In genomic region chr6:11343963-11344714, GRCh38 we compare ENCODE assay signal across 13 cellular contexts.
DNase-seq lines count a peak whose midpoint lies in the region; ATAC-seq, FAIRE-seq and TF ChIP-seq lines count a peak whose summit lies in the region.
"Had no signal": no experiment of that assay in that cellular context is flagged by ENCODE, and none has a peak within 500 bp of the region (broad histone marks: within the 10 kb centered on the region; RNA-seq: fewer than 3 reads in every experiment).

No MANE protein-coding gene starts in this region.

- H3K23ac ChIP-seq in H1 (ENCODE audit: insufficient read length): no peak overlapping the region

- no peak overlapping the region for H3K18ac ChIP-seq in H1 (ENCODE audit: extremely low read depth, low read length)

- no peak for DNase-seq in CD8-positive, alpha-beta T cell
- DNase-seq in HT-29 (ENCODE audit: low spot score) (peak; percentile 90), H1 (ENCODE audit: low read depth in 1 of 2, low spot score in 2 of 2) (no peak), natural killer cell (no peak), DMS153 treated with DMSO at 0.1 percent for 48 hours (lab: John Stamatoyannopoulos, UW; ENCODE audit: unreplicated experiment) (no peak), pons (ENCODE audit: low spot score) (no peak), islet precursor cell (no peak)
- no peak for DNase-seq in activated CD4-positive, CD25-positive, alpha-beta regulatory T cell treated with anti-CD3 and anti-CD28 coated beads, Interleukin-2, amount 50 U/mL, for 72 hours
- DNase-seq: NCI-H2171 treated with DMSO at 0.1 percent for 48 hours had no signal

- no peaks in the 10 kb centered on the region for H3K9me3 ChIP-seq in CD8-positive, alpha-beta T cell (ENCODE audit: low read length)
- H3K9me3 ChIP-seq in H1 (ENCODE audit: insufficient read depth in 2 of 2, low read depth in 1 of 2, low read length in 1 of 2): no peaks in the 10 kb centered on the region

- H2BK120ac ChIP-seq in H1 (replicated peaks; ENCODE audit: low read depth, low read length): no peak overlapping the region

- no peak overlapping the region for H3K4me3 Mint-ChIP-seq in CD8-positive, alpha-beta T cell
- no peak overlapping the region for H3K4me3 Mint-ChIP-seq in natural killer cell
- H3K4me3 Mint-ChIP-seq: brain; nephron; T-helper 2 cell treated with Interferon-gamma antibody and Interleukin-4, amounts not matched to agents 5 μg/mL and 100 μg/mL, for 36 hours had no signal

- H2BK20ac ChIP-seq in H1 (ENCODE audit: low read length): peak overlapping the region; percentile 23; the same call in 1 of the 2 replicates

- no peak overlapping the region for H4K8ac ChIP-seq in H1 (ENCODE audit: extremely low read depth, insufficient read depth, low read length)

- no peaks in the 10 kb centered on the region for H3K27me3 ChIP-seq in CD8-positive, alpha-beta T cell (ENCODE audit: insufficient read depth, low read length)
- H3K27me3 ChIP-seq in H1 (replicated peaks in 1 of 4; ENCODE audit: control insufficient read depth in 3 of 4, extremely low read depth in 1 of 4, insufficient read depth in 3 of 4, low read length in 3 of 4): no peaks in the 10 kb centered on the region

- H3K79me2 ChIP-seq in H1 (ENCODE audit: control insufficient read depth in 1 of 2, insufficient read depth in 2 of 2, low read length in 2 of 2): no peaks in the 10 kb centered on the region

- no peaks in the 10 kb centered on the region for H3K79me1 ChIP-seq in H1 (ENCODE audit: low read depth, low read length)

- no peak overlapping the region for H3K9ac ChIP-seq in H1 (replicated peaks in 1 of 4; ENCODE audit: extremely low read depth in 1 of 4, low read depth in 3 of 4, low read length in 3 of 4)
- H3K9ac ChIP-seq: KMS-11 had no signal

- FAIRE-seq in H1 (lab: Jason Lieb, UNC): no peak

- peaks cover 69% of the 10 kb centered on the region for H3K4me1 Mint-ChIP-seq in CD8-positive, alpha-beta T cell (ENCODE audit: low read depth)
- peaks cover 83 to 89% of the 10 kb centered on the region in 2 donors for H3K4me1 Mint-ChIP-seq in natural killer cell
- H3K4me1 Mint-ChIP-seq: brain had no signal

- no peak for ATAC-seq in CD8-positive, alpha-beta T cell
- ATAC-seq in natural killer cell: peak in 1 of 3 donors; percentile 44

- WGBS in H1 (ENCODE audit: extremely low coverage in 1 of 2, insufficient coverage in 1 of 2, insufficient read length in 1 of 2, insufficient replicate concordance in 2 of 2, low coverage in 1 of 2, low lambda C conversion rate in 2 of 2, missing lambda C conversion rate in 1 of 2), 2 experiments: 93% methylated on average over 6 of the region's 6 CpGs; no CpG with 5 or more reads in 1 of the 2 experiments

- H4K5ac ChIP-seq in H1 (ENCODE audit: insufficient read length, low read depth, low read length): no peak overlapping the region

- H3K9me3 Mint-ChIP-seq in CD8-positive, alpha-beta T cell: peaks cover 4% of the 10 kb centered on the region
- H3K9me3 Mint-ChIP-seq in natural killer cell: no peaks in the 10 kb centered on the region

- H3K14ac ChIP-seq in H1 (ENCODE audit: insufficient read length): no peak overlapping the region

- H3K23me2 ChIP-seq in H1 (ENCODE audit: low read depth, low read length): no peaks in the 10 kb centered on the region

- H3K27ac Mint-ChIP-seq in CD8-positive, alpha-beta T cell: peak overlapping the region; percentile 38
- peak overlapping the region; percentile 21 to 50 for H3K27ac Mint-ChIP-seq in natural killer cell
- H3K27ac Mint-ChIP-seq: brain; T-helper 2 cell treated with Interferon-gamma antibody and Interleukin-4, amounts not matched to agents 5 μg/mL and 100 μg/mL, for 36 hours had no signal

- no peak overlapping the region for H3K4me3 ChIP-seq in CD8-positive, alpha-beta T cell (ENCODE audit: low read depth, low read length)
- H3K4me3 ChIP-seq in H1 (ENCODE audit: extremely low read depth in 1 of 4, insufficient read depth in 2 of 4, low read depth in 3 of 4, low read length in 4 of 4): no peak overlapping the region

- no peak overlapping the region for H3K4ac ChIP-seq in H1 (replicated peaks; ENCODE audit: insufficient read length, low read depth, low read length)

- no peaks in the 10 kb centered on the region for H3K27me3 Mint-ChIP-seq in CD8-positive, alpha-beta T cell (ENCODE audit: low read depth)
- H3K27me3 Mint-ChIP-seq in natural killer cell (ENCODE audit: low read depth in 2 of 2): no peaks in the 10 kb centered on the region

- no peak overlapping the region for H2AFZ ChIP-seq in H1 (ENCODE audit: low read length)

- no peaks in the 10 kb centered on the region for H4K20me1 ChIP-seq in H1 (replicated peaks in 1 of 2; ENCODE audit: control insufficient read depth in 1 of 2, insufficient read depth in 2 of 2, low read length in 2 of 2)

- no peak for TF ChIP-seq CTCF in CD8-positive, alpha-beta T cell (IDR thresholded peaks at IDR 0.05)
- TF ChIP-seq CTCF in H1 (IDR thresholded peaks at IDR 0.05; ENCODE audit: control extremely low read depth in 1 of 3, insufficient read depth in 1 of 3, low read depth in 1 of 3, low read length in 3 of 3) (no peak), natural killer cell (IDR thresholded peaks at IDR 0.05) (no peak)

- CTCF ChIA-PET in CD8-positive, alpha-beta T cell (lab: Charles Lee): no interaction called here
- CTCF ChIA-PET in H1 (lab: Charles Lee; ENCODE audit: partially characterized antibody): interaction anchor here (1.1 kb wide), 1 partner anchor 27 kb away, joined by 3 read pairs; no protein-coding TSS in a partner anchor

- peaks cover 67% of the 10 kb centered on the region for H3K36me3 Mint-ChIP-seq in CD8-positive, alpha-beta T cell
- H3K36me3 Mint-ChIP-seq in natural killer cell: peaks cover 11% of the 10 kb centered on the region
- H3K36me3 Mint-ChIP-seq: brain had no signal

- no peak for TF ChIP-seq RAD21 in H1 (IDR thresholded peaks at IDR 0.05 in 1 of 2, conservative IDR thresholded peaks at IDR 0.05 in 1 of 2; ENCODE audit: low read depth in 2 of 2, low read length in 2 of 2)

- POLR2A ChIA-PET in CD8-positive, alpha-beta T cell (lab: Charles Lee): no interaction called here
- POLR2A ChIA-PET in H1 (lab: Charles Lee; ENCODE audit: partially characterized antibody): interaction anchor here (0.6 kb wide), 1 partner anchor 47 kb away, joined by 3 read pairs; no protein-coding TSS in a partner anchor

- no peaks in the 10 kb centered on the region for H3K4me1 ChIP-seq in CD8-positive, alpha-beta T cell (ENCODE audit: insufficient read depth, low read length)
- H3K4me1 ChIP-seq in H1 (replicated peaks in 1 of 4; ENCODE audit: control insufficient read depth in 3 of 4, insufficient read depth in 4 of 4, low read length in 3 of 4): no peaks in the 10 kb centered on the region

- intact Hi-C loops in CD8-positive, alpha-beta T cell (cut with DNase I, micrococcal nuclease): no loop called here
- intact Hi-C loops in natural killer cell (cut with micrococcal nuclease): no loop called here

- no peak overlapping the region for H2BK12ac ChIP-seq in H1 (ENCODE audit: low read depth, low read length)

- no peak for TF ChIP-seq POLR2A in H1 (IDR thresholded peaks at IDR 0.05; ENCODE audit: control extremely low read depth in 1 of 2, low read depth in 2 of 2, low read length in 2 of 2)

- no peak overlapping the region for H3K27ac ChIP-seq in CD8-positive, alpha-beta T cell (ENCODE audit: low read depth, low read length)
- H3K27ac ChIP-seq in H1 (ENCODE audit: low read depth, low read length): no peak overlapping the region
- H3K27ac ChIP-seq: KMS-11 had no signal

- H3K56ac ChIP-seq in H1 (replicated peaks; ENCODE audit: insufficient read length, low read depth, low read length): no peak overlapping the region

- H4K91ac ChIP-seq in H1 (replicated peaks; ENCODE audit: insufficient read length, low read length): no peak overlapping the region

- H2AK5ac ChIP-seq in H1 (ENCODE audit: low read depth, low read length): no peak overlapping the region

- no peak overlapping the region for H2BK5ac ChIP-seq in H1 (ENCODE audit: low read depth, low read length)

- 0 out of 2 replicates have a peak overlapping the region, but pooled peaks have one; percentile 32 for H2BK15ac ChIP-seq in H1 (ENCODE audit: low read length)

- no peak for TF ChIP-seq EP300 in H1 (IDR thresholded peaks at IDR 0.05; ENCODE audit: borderline replicate concordance in 1 of 2, low read depth in 2 of 2, low read length in 2 of 2)

- H3K36me3 ChIP-seq in CD8-positive, alpha-beta T cell (ENCODE audit: insufficient read depth, low read length): no peaks in the 10 kb centered on the region
- H3K36me3 ChIP-seq in H1 (ENCODE audit: control insufficient read depth in 2 of 4, insufficient read depth in 4 of 4, low read length in 3 of 4): no peaks in the 10 kb centered on the region

- no peak overlapping the region for H3K4me2 ChIP-seq in H1 (ENCODE audit: insufficient read depth in 1 of 2, low read depth in 2 of 2, low read length in 2 of 2)
- H3K4me2 ChIP-seq: KMS-11 had no signal

TF ChIP-seq in H1, 55 proteins besides CTCF, POLR2A, EP300 and RAD21:
- TF ChIP-seq SIX5 (IDR thresholded peaks at IDR 0.05; ENCODE audit: low read depth, low read length): no peak
- no peak for TF ChIP-seq RXRA (IDR thresholded peaks at IDR 0.05; ENCODE audit: insufficient read depth, low read depth, low read length)
- TF ChIP-seq, protein P1, sequence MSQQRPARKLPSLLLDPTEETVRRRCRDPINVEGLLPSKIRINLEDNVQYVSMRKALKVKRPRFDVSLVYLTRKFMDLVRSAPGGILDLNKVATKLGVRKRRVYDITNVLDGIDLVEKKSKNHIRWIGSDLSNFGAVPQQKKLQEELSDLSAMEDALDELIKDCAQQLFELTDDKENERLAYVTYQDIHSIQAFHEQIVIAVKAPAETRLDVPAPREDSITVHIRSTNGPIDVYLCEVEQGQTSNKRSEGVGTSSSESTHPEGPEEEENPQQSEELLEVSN (IDR thresholded peaks at IDR 0.05): no peak
- TF ChIP-seq CBX5 (IDR thresholded peaks at IDR 0.05; ENCODE audit: low read depth, low read length): no peak
- TF ChIP-seq KDM4A (IDR thresholded peaks at IDR 0.05; ENCODE audit: low read depth, low read length, severe bottlenecking): no peak
